Comparison of ENCODE assay signal across 8 cellular contexts in genomic region chr19:53103141-53103902, GRCh38. TPM values are rescaled to one million over a fixed set of nuclear protein-coding genes. Genes with fewer than 3 reads are reported as not detected.
DNase-seq lines count a peak whose midpoint lies in the region; ATAC-seq and TF ChIP-seq lines count a peak whose summit lies in the region.

ZNF160 (minus strand) TSS chr19:53103422; CDS start chr19:53086276, 17,146 bp downstream.

- ATAC-seq in GM18502 (IDR thresholded peaks at IDR 0.05; ENCODE audit: poor library complexity, unreplicated experiment) (peak; percentile 97), HG02943 (IDR thresholded peaks at IDR 0.05; ENCODE audit: low read depth, unreplicated experiment) (peak; percentile 95)

- under 1% methylated on average over 28 of the region's 60 CpGs for WGBS in hepatocyte (ENCODE audit: low lambda C conversion rate, missing lambda C conversion rate)

- H3K4me3 ChIP-seq in hepatocyte (peak within 1 kb of the TSS; percentile 85), MM.1S (ENCODE audit: low read length) (no peak within 1 kb of the TSS)

- H3K9me3 ChIP-seq in hepatocyte (ENCODE audit: low read depth), result no peaks in the 10 kb centered on the region
- H3K9me3 ChIP-seq in MM.1S (replicated peaks; ENCODE audit: insufficient read depth, low read length), result no peaks in the 10 kb centered on the region

- DNase-seq in NCI-H2029 (lab: John Stamatoyannopoulos, UW), result peak; percentile 87
- DNase-seq in T1000 (lab: John Stamatoyannopoulos, UW), result peak; percentile 97
- peak; percentile 99 for DNase-seq in astrocyte of the hippocampus (ENCODE audit: low read depth, low spot score)
- DNase-seq in hepatocyte (ENCODE audit: low spot score), result peak; percentile 99
- peak; percentile 86 for DNase-seq in renal cortical epithelial cell (ENCODE audit: low read depth)
- DNase-seq in MM.1S, result no peak

- H3K9me2 ChIP-seq in hepatocyte (replicated peaks; ENCODE audit: insufficient read depth) (no peaks in the 10 kb centered on the region), MM.1S (replicated peaks; ENCODE audit: insufficient read depth, low read length) (no peaks in the 10 kb centered on the region)

- peak within 1 kb of the TSS; percentile 99 for H3K27ac ChIP-seq in hepatocyte
- H3K27ac ChIP-seq in MM.1S (ENCODE audit: low read length), result no peak within 1 kb of the TSS

- H4K20me1 ChIP-seq in hepatocyte (ENCODE audit: insufficient read depth, poor library complexity, severe bottlenecking), result no peaks in the 10 kb centered on the region
- H4K20me1 ChIP-seq in MM.1S (ENCODE audit: insufficient read depth, low read length), result no peaks in the 10 kb centered on the region

- H3K4me2 ChIP-seq in hepatocyte (peak within 1 kb of the TSS; percentile 87), MM.1S (ENCODE audit: low read depth, low read length) (no peak within 1 kb of the TSS)

- H3K27me3 ChIP-seq in hepatocyte (no peaks in the 10 kb centered on the region), MM.1S (replicated peaks; ENCODE audit: insufficient read depth, low read length) (no peaks in the 10 kb centered on the region)

- H3K36me3 ChIP-seq in hepatocyte (replicated peaks; ENCODE audit: insufficient read depth, low read depth), result no peaks in the 10 kb centered on the region
- H3K36me3 ChIP-seq in MM.1S (replicated peaks; ENCODE audit: insufficient read depth, low read length), result no peaks in the 10 kb centered on the region

- no peaks in the 10 kb centered on the region for H3F3A ChIP-seq in MM.1S (ENCODE audit: insufficient read depth, low read length)

- H3K79me2 ChIP-seq in hepatocyte (peaks cover 46% of the 10 kb centered on the region), MM.1S (ENCODE audit: low read length) (no peaks in the 10 kb centered on the region)

- H3K4me1 ChIP-seq in hepatocyte (ENCODE audit: insufficient read depth) (peaks cover 16% of the 10 kb centered on the region), MM.1S (ENCODE audit: low read length) (no peaks in the 10 kb centered on the region)

- H2AFZ ChIP-seq in hepatocyte (peak within 1 kb of the TSS; percentile 75), MM.1S (ENCODE audit: low read length) (no peak within 1 kb of the TSS)

- no peak within 1 kb of the TSS for H3K9ac ChIP-seq in MM.1S (ENCODE audit: low read length)

- TF ChIP-seq CTCF in hepatocyte (IDR thresholded peaks at IDR 0.05; ENCODE audit: poor library complexity) (no peak), MM.1S (IDR thresholded peaks at IDR 0.05; ENCODE audit: low read length) (no peak)

RNA-seq across cellular contexts. Expression of gene ZNF160, which starts in this region (rescaled TPM):
- 52.5 and 53.1 TPM in 2 replicates for total RNA-seq in hepatocyte
- polyA plus RNA-seq in hepatocyte, result 23.5 and 28.0 TPM in 2 replicates
- total RNA-seq in renal cortical epithelial cell, result 23.4 and 61.3 TPM in 2 replicates
